Comparison of ENCODE assay signal across 15 cellular contexts in the genomic region with DNA sequence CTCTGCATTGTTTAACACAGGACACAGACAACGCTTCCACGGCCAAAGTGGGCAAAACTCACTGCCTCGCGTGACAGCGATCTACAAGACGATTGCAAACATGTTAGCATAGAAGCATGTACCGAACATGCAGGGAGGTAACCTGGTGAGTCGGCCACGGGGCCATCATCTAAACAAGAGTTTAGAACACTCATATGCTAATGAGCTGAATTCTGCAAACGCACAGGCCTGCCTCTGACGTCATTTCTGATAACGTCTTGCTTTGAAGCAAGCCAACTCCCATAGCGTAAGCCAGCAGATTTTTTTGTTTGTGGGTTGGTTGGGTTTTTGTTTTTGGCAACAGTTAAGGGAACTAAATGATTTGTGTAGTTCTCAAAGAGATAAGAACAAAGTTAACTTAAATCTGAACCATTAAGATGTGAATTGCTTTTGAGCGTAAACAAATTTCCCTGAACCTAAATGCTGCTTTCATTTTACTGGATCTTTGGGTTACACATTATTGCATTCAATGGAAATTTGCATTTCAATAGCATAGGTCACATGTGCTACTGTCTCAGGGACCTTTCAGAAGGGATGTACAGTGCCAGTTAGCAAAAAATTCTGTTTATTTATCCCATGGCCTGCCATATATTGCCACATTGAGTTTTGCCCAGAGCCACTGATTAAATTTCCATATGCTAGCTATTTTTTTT.
DNase-seq lines count a peak whose midpoint lies in the region; ATAC-seq and TF ChIP-seq lines count a peak whose summit lies in the region.
"Had no signal": no experiment of that assay in that cellular context is flagged by ENCODE, and none has a peak within 500 bp of the region (broad histone marks: within the 10 kb centered on the region; RNA-seq: fewer than 3 reads in every experiment).

No MANE protein-coding gene starts in this region.

- no peak overlapping the region for H3K4me3 ChIP-seq in fibroblast of pulmonary artery (replicated peaks; ENCODE audit: low read depth, low read length)
- H3K4me3 ChIP-seq in trophoblast cell (ENCODE audit: low read depth, low read length) = no peak overlapping the region
- H3K4me3 ChIP-seq: PC-9 had no signal

- no peaks in the 10 kb centered on the region for H3K9me3 Mint-ChIP-seq in activated CD4-positive, alpha-beta T cell treated with anti-CD3 and anti-CD28 coated beads, Interleukin-2, amount 10 ng/mL, durations not matched to agents 24 days and 14 days
- H3K9me3 Mint-ChIP-seq: memory B cell had no signal

- H3K27ac Mint-ChIP-seq in activated CD4-positive, alpha-beta T cell treated with anti-CD3 and anti-CD28 coated beads, Interleukin-2, amount 10 ng/mL, durations not matched to agents 24 days and 14 days = no peak overlapping the region
- H3K27ac Mint-ChIP-seq: memory B cell had no signal

- H4K8ac ChIP-seq in trophoblast cell (ENCODE audit: low read depth, low read length) = no peak overlapping the region

- no peak overlapping the region for H3K14ac ChIP-seq in trophoblast cell (ENCODE audit: low read length)

- no peak overlapping the region for H3K27ac ChIP-seq in trophoblast cell (ENCODE audit: low read depth, low read length)
- H3K27ac ChIP-seq: parathyroid adenoma, PC-9 had no signal

- no peak overlapping the region for H2BK5ac ChIP-seq in trophoblast cell (ENCODE audit: low read depth, low read length, poor library complexity)

- H4K91ac ChIP-seq in trophoblast cell (ENCODE audit: low read depth, low read length) = no peak overlapping the region

- no peak overlapping the region for H3K4me3 Mint-ChIP-seq in activated CD4-positive, alpha-beta T cell treated with anti-CD3 and anti-CD28 coated beads, Interleukin-2, amount 10 ng/mL, durations not matched to agents 24 days and 14 days
- H3K4me3 Mint-ChIP-seq: memory B cell had no signal

- no peak overlapping the region for H2BK120ac ChIP-seq in trophoblast cell (ENCODE audit: insufficient read depth, low read length, poor library complexity)

- H2AK5ac ChIP-seq in trophoblast cell (ENCODE audit: low read length) = no peak overlapping the region

- peaks cover 6% of the 10 kb centered on the region for H3K27me3 ChIP-seq in trophoblast cell (ENCODE audit: insufficient read depth, low read length)

- peak; percentile 67 for DNase-seq in activated CD4-positive, alpha-beta T cell treated with anti-CD3 and anti-CD28 coated beads, Interleukin-2, amount 10 ng/mL, durations not matched to agents 24 days and 14 days
- DNase-seq in activated CD4-positive, alpha-beta T cell treated with anti-CD3 and anti-CD28 coated beads, Interleukin-2, amount 50 U/mL, for 4 hours = no peak
- peak; percentile 30 for DNase-seq in SHP77 treated with DMSO at 0.1 percent for 48 hours (lab: John Stamatoyannopoulos, UW)
- DNase-seq in fibroblast of pulmonary artery (ENCODE audit: low read depth) = peak; percentile 90
- peak; percentile 95 to 96 for DNase-seq in trophoblast cell
- DNase-seq in ecto neural progenitor cell (ENCODE audit: low spot score) = no peak
- DNase-seq: activated CD4-positive, alpha-beta T cell treated with anti-CD3 and anti-CD28 coated beads, Interleukin-2, amount 50 U/mL, for 1 hour; activated effector memory CD4-positive, alpha-beta T cell treated with Interleukin-2 at 50 U/mL for 16 hours; hypothalamus; NCI-H2171 treated with DMSO at 0.1 percent for 48 hours; PC-9 had no signal

- H3K79me2 ChIP-seq in trophoblast cell (ENCODE audit: control insufficient read depth, insufficient read depth, low read length, poor library complexity) = no peaks in the 10 kb centered on the region
- H3K79me2 ChIP-seq: parathyroid adenoma had no signal

- H3K36me3 ChIP-seq in trophoblast cell (ENCODE audit: control insufficient read depth in 1 of 2, insufficient read depth in 2 of 2, low read length in 2 of 2) = no peaks in the 10 kb centered on the region

- H3K9ac ChIP-seq in trophoblast cell (ENCODE audit: low read length) = no peak overlapping the region
- H3K9ac ChIP-seq: parathyroid adenoma had no signal

- peaks cover 7% of the 10 kb centered on the region for H3K4me1 Mint-ChIP-seq in activated CD4-positive, alpha-beta T cell treated with anti-CD3 and anti-CD28 coated beads, Interleukin-2, amount 10 ng/mL, durations not matched to agents 24 days and 14 days
- H3K4me1 Mint-ChIP-seq: memory B cell had no signal

- H3K9me3 ChIP-seq in trophoblast cell (ENCODE audit: insufficient read depth, low read depth, low read length) = no peaks in the 10 kb centered on the region

- no peaks in the 10 kb centered on the region for H3K79me1 ChIP-seq in trophoblast cell (ENCODE audit: low read length)

- no peak overlapping the region for H3K4me2 ChIP-seq in trophoblast cell (ENCODE audit: low read length)
- H3K4me2 ChIP-seq: PC-9 had no signal

- WGBS in trophoblast cell (ENCODE audit: extremely low coverage, insufficient coverage, insufficient read length) = no CpG with 5 or more reads among the region's 14 CpGs

- H3K18ac ChIP-seq in trophoblast cell (ENCODE audit: low read length) = no peak overlapping the region

- no peak overlapping the region for H4K12ac ChIP-seq in trophoblast cell (ENCODE audit: low read depth, low read length)

- H3K4me1 ChIP-seq in trophoblast cell (ENCODE audit: control insufficient read depth in 1 of 2, insufficient read depth in 2 of 2, low read length in 2 of 2) = peaks cover 0 to 2% of the 10 kb centered on the region in 2 experiments
- H3K4me1 ChIP-seq: parathyroid adenoma had no signal

- no peak overlapping the region for H3K23ac ChIP-seq in trophoblast cell (ENCODE audit: low read length)

- peaks cover 56% of the 10 kb centered on the region for H3K27me3 Mint-ChIP-seq in activated CD4-positive, alpha-beta T cell treated with anti-CD3 and anti-CD28 coated beads, Interleukin-2, amount 10 ng/mL, durations not matched to agents 24 days and 14 days

- ATAC-seq in HG03108 (IDR thresholded peaks at IDR 0.05; ENCODE audit: unreplicated experiment) (no peak), GM18909 (IDR thresholded peaks at IDR 0.05; ENCODE audit: poor library complexity, unreplicated experiment) (no peak)

- no peaks in the 10 kb centered on the region for H3K36me3 Mint-ChIP-seq in activated CD4-positive, alpha-beta T cell treated with anti-CD3 and anti-CD28 coated beads, Interleukin-2, amount 10 ng/mL, durations not matched to agents 24 days and 14 days (ENCODE audit: low read depth)
- H3K36me3 Mint-ChIP-seq: memory B cell had no signal

- intact Hi-C loops in activated CD4-positive, alpha-beta T cell treated with anti-CD3 and anti-CD28 coated beads, Interleukin-2, amount 10 ng/mL, durations not matched to agents 24 days and 14 days (cut with micrococcal nuclease) = no loop called here

- H3K4ac ChIP-seq in trophoblast cell (ENCODE audit: low read depth, low read length) = no peak overlapping the region

- H2BK12ac ChIP-seq in trophoblast cell (ENCODE audit: low read length) = no peak overlapping the region

- TF ChIP-seq CTCF in fibroblast of pulmonary artery (IDR thresholded peaks at IDR 0.05; ENCODE audit: low read length, missing control alignments) = no peak

- H2AFZ ChIP-seq in trophoblast cell (ENCODE audit: insufficient read depth, low read length, poor library complexity) = no peak overlapping the region
- H2AFZ ChIP-seq: parathyroid adenoma, PC-9 had no signal

Comparison
In these comparisons a context has a peak if more than half of its experiments do, and no peak if none do; other contexts are left out.
1. DNase-seq: peak in activated CD4-positive, alpha-beta T cell treated with anti-CD3 and anti-CD28 coated beads, Interleukin-2, amount 10 ng/mL, durations not matched to agents 24 days and 14 days (single experiment), SHP77 treated with DMSO at 0.1 percent for 48 hours (single experiment), fibroblast of pulmonary artery (single experiment) and trophoblast cell (2 of 2); none in activated CD4-positive, alpha-beta T cell treated with anti-CD3 and anti-CD28 coated beads, Interleukin-2, amount 50 U/mL, for 4 hours (0 of 2) and ecto neural progenitor cell (single experiment).